16 cellular contexts compared by ENCODE assay signal in genomic region chr12:122402264-122402663, GRCh38.
"Had no signal": no experiment of that assay in that cellular context is flagged by ENCODE, and none has a peak within 500 bp of the region (broad histone marks: within the 10 kb centered on the region; RNA-seq: fewer than 3 reads in every experiment).

No MANE protein-coding gene starts in this region.

- ATAC-seq: foreskin keratinocyte; heart left ventricle; left lobe of liver; mucosa of descending colon; naive thymus-derived CD8-positive, alpha-beta T cell had no signal

- DNase-seq: activated CD4-positive, alpha-beta T cell treated with anti-CD3 and anti-CD28 coated beads, Interleukin-2, amount 50 U/mL, for 4 hours; activated CD4-positive, CD25-positive, alpha-beta regulatory T cell treated with anti-CD3 and anti-CD28 coated beads, Interleukin-2, amount 50 U/mL, for 72 hours; activated T-cell treated with anti-CD3 and anti-CD28 coated beads, Interleukin-2, amount 50 U/mL, for 1 hour; amygdala; brain microvascular endothelial cell; cerebellar nuclear complex; foreskin keratinocyte; heart left ventricle; mucosa of descending colon; naive thymus-derived CD8-positive, alpha-beta T cell; stimulated activated CD4-positive, alpha-beta T cell treated with anti-CD3 and anti-CD28 coated beads, Interleukin-4, amount 100 ng/mL, for 4 hours; T-helper 2 cell had no signal

- H3K27ac ChIP-seq: brain microvascular endothelial cell had no signal

- H3K9me3 ChIP-seq: heart left ventricle, mucosa of descending colon, neutrophil, tibial nerve had no signal

- H3K36me3 ChIP-seq: brain microvascular endothelial cell, neutrophil, tibial nerve had no signal

- H3K4me3 ChIP-seq: heart left ventricle, mucosa of descending colon, tibial nerve had no signal

- FAIRE-seq: islet of Langerhans had no signal

- H3K27me3 ChIP-seq: brain microvascular endothelial cell, foreskin keratinocyte, heart left ventricle, neutrophil, tibial nerve had no signal
